20 cellular contexts compared by ENCODE assay signal in the genomic region with DNA sequence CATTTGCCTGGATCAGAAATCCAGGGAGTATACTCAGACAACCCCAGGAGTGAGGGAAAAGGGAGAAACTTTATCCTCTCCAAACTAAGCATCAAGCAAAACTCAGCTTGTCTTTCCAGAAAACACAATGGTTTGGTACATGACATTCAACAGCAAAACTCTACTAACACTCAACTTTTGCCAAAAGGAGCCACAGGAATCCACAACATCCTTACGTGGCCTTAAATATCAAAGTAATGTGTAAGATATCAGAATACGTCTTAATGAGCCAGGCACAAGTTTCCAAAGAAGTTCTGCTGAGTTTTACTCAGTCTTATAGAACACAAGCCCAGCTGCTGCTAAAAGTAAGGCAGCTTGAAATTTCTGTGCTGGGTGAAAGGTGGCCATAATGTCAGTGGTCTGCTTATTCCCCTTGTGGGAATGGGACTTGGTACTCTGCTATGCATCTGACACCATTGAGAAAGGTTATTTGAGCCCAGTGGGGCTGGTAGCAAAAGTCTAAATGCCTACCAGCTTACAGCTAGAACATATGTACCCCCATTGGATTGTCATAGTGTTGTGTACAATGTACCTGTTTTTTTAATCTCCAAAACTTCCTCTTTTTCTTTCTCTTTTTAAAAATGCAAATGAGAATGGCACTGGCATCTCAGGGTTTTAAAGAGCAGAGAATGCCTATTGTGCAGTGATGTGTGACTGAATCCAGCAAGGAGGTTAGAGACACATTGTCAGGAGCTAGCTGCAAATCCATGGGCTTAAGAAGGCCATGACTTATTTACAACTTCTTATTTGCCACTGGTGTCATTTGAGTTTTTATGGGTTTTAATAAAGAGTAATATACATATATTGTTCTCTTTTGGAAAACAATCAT.
DNase-seq lines count a peak whose midpoint lies in the region; ATAC-seq, FAIRE-seq and TF ChIP-seq lines count a peak whose summit lies in the region.
"Had no signal": no experiment of that assay in that cellular context is flagged by ENCODE, and none has a peak within 500 bp of the region (broad histone marks: within the 10 kb centered on the region; RNA-seq: fewer than 3 reads in every experiment).

No MANE protein-coding gene starts in this region.

- H3K4me3 Mint-ChIP-seq in nephron, result no peak overlapping the region

- no peak overlapping the region for H3K4me2 ChIP-seq in HepG2 (ENCODE audit: low read depth, low read length)
- H3K4me2 ChIP-seq: PC-9 had no signal

- TF ChIP-seq CTCF in AG10803 (conservative IDR thresholded peaks at IDR 0.05; ENCODE audit: low read length), result no peak
- no peak for TF ChIP-seq CTCF in fibroblast of villous mesenchyme (IDR thresholded peaks at IDR 0.05; ENCODE audit: insufficient read depth, low read depth, low read length)
- TF ChIP-seq CTCF in nephron (IDR thresholded peaks at IDR 0.05; ENCODE audit: unreplicated experiment in 3 of 3), result no peak
- no peak for TF ChIP-seq CTCF in adrenal gland (IDR thresholded peaks at IDR 0.05)
- TF ChIP-seq CTCF in HepG2 (CRISPR knock-in tag; IDR thresholded peaks at IDR 0.05), result no peak

- in situ Hi-C loops in HepG2 (cut with HindIII; ENCODE audit: extremely low pct_ligation_motif_present, low pct_unique_long_range_greater_than_20kb), result no loop called here

- H3K27me3 ChIP-seq in adrenal gland (no peaks in the 10 kb centered on the region), HepG2 (ENCODE audit: control insufficient read depth in 1 of 2, insufficient read depth in 2 of 2, low read length in 2 of 2) (no peaks in the 10 kb centered on the region)

- no peaks in the 10 kb centered on the region for H3K4me1 Mint-ChIP-seq in nephron

- no peaks in the 10 kb centered on the region for H3K36me3 Mint-ChIP-seq in nephron (ENCODE audit: low read depth)

- BruUV-seq in HepG2 (replicated peaks; lab: Mats Ljungman, UMichigan), result no TSS peak

- CTCF ChIA-PET in HepG2 (lab: Yijun Ruan, JAX; ENCODE audit: low intra/inter-chr PET ratio, low total read pairs), result no interaction called here

- H3K9me3 ChIP-seq in adrenal gland (replicated peaks in 1 of 3), result no peaks in the 10 kb centered on the region
- no peaks in the 10 kb centered on the region for H3K9me3 ChIP-seq in HepG2 (ENCODE audit: low read length)
- H3K9me3 ChIP-seq: HAP-1, SJSA1 had no signal

- H3K9me3 Mint-ChIP-seq in nephron, result no peaks in the 10 kb centered on the region

- peaks cover 8% of the 10 kb centered on the region for H3K27me3 Mint-ChIP-seq in nephron (ENCODE audit: low read depth)

- TF ChIP-seq POLR2A in adrenal gland (IDR thresholded peaks at IDR 0.05), result no peak
- TF ChIP-seq POLR2A in HepG2 (IDR thresholded peaks at IDR 0.05; ENCODE audit: insufficient read depth in 1 of 2, low read depth in 2 of 2, low read length in 2 of 2), result no peak

- FAIRE-seq in RCC 7860 (lab: Jason Lieb, UNC), result peak; percentile 42
- no peak for FAIRE-seq in HepG2 (lab: Jason Lieb, UNC)
- FAIRE-seq: A204.1 had no signal

- TF ChIP-seq EP300 in HepG2 (IDR thresholded peaks at IDR 0.05; ENCODE audit: low read depth in 2 of 2, low read length in 2 of 2) (no peak), HepG2 (CRISPR knock-in tag; IDR thresholded peaks at IDR 0.05; ENCODE audit: borderline replicate concordance) (no peak)

- no peak for TF ChIP-seq RAD21 in HepG2 (CRISPR knock-in tag; IDR thresholded peaks at IDR 0.05)

- H3K27ac Mint-ChIP-seq in nephron, result peak overlapping the region in 2 of 3 experiments; percentile 34 to 70

- no peak overlapping the region for H3K9ac ChIP-seq in HepG2 (ENCODE audit: insufficient read depth, low read depth, low read length)

- H3K36me3 ChIP-seq in adrenal gland (replicated peaks in 1 of 2) (no peaks in the 10 kb centered on the region), HepG2 (replicated peaks in 1 of 2; ENCODE audit: control insufficient read depth in 1 of 2, insufficient read depth in 2 of 2, low read length in 2 of 2) (no peaks in the 10 kb centered on the region)
- H3K36me3 ChIP-seq: HAP-1, SJSA1 had no signal

- peak; percentile 22 for DNase-seq in AG10803 (ENCODE audit: low read depth)
- no peak for DNase-seq in RCC 7860 (ENCODE audit: low spot score)
- DNase-seq in fibroblast of villous mesenchyme (ENCODE audit: low read depth), result peak; percentile 70
- no peak for DNase-seq in adrenal gland
- DNase-seq in HepG2 (ENCODE audit: low spot score), result no peak
- DNase-seq: C1 segment of cervical spinal cord, DMS 273 treated with DMSO at 0.1 percent for 48 hours, GF-D8, KBM-7, NCI-H1436, NCI-H2029, NCI-H510A, NCI-H774, PC-9 had no signal

- H3K27ac ChIP-seq in adrenal gland (no peak overlapping the region), HepG2 (ENCODE audit: extremely low read length, insufficient read depth, low read length) (no peak overlapping the region)
- H3K27ac ChIP-seq: PC-9, SJSA1 had no signal

- ATAC-seq in HG02759 (IDR thresholded peaks at IDR 0.05; ENCODE audit: unreplicated experiment), result no peak
- ATAC-seq in HG02763 (IDR thresholded peaks at IDR 0.05; ENCODE audit: unreplicated experiment), result no peak
- ATAC-seq in HepG2, result no peak

- intact Hi-C loops in adrenal gland (cut with DNase I) (no loop called here), HepG2 (cut with micrococcal nuclease; ENCODE audit: unreplicated experiment) (no loop called here)

- no peaks in the 10 kb centered on the region for H4K20me1 ChIP-seq in HepG2 (ENCODE audit: insufficient read depth, low read length)

- WGBS in adrenal gland, 4 donors, result 77 to 86% (median 82%) methylated on average over 2 of the region's 2 CpGs
- 5% methylated on average over 2 of the region's 2 CpGs for WGBS in HepG2 (ENCODE audit: low lambda C conversion rate)

- no peak overlapping the region for H2AFZ ChIP-seq in HepG2 (ENCODE audit: low read length)
- H2AFZ ChIP-seq: PC-9 had no signal

- H3K79me2 ChIP-seq in HepG2 (ENCODE audit: insufficient read depth, low read length), result no peaks in the 10 kb centered on the region

- no peak overlapping the region for H3K4me3 ChIP-seq in AG10803 (ENCODE audit: low read length)
- H3K4me3 ChIP-seq in fibroblast of villous mesenchyme (ENCODE audit: low read depth, low read length), result no peak overlapping the region
- no peak overlapping the region for H3K4me3 ChIP-seq in adrenal gland
- H3K4me3 ChIP-seq in HepG2 (replicated peaks in 1 of 3; ENCODE audit: insufficient read depth in 1 of 3, low read depth in 2 of 3, low read length in 3 of 3), result no peak overlapping the region
- H3K4me3 ChIP-seq: HAP-1, PC-9, SJSA1 had no signal

- POLR2A ChIA-PET in HepG2 (lab: Yijun Ruan, JAX), result no interaction called here

- no peaks in the 10 kb centered on the region for H3K4me1 ChIP-seq in adrenal gland (replicated peaks in 1 of 2)
- H3K4me1 ChIP-seq in HepG2 (ENCODE audit: insufficient read depth, low read length), result no peaks in the 10 kb centered on the region
- H3K4me1 ChIP-seq: HAP-1, SJSA1 had no signal

TF ChIP-seq in HepG2, 621 proteins besides CTCF, POLR2A, EP300 and RAD21 (continues in another document):
- TF ChIP-seq NFE2L1 (CRISPR knock-in tag; IDR thresholded peaks at IDR 0.05; ENCODE audit: borderline replicate concordance), result no peak
- TF ChIP-seq, protein P1, sequence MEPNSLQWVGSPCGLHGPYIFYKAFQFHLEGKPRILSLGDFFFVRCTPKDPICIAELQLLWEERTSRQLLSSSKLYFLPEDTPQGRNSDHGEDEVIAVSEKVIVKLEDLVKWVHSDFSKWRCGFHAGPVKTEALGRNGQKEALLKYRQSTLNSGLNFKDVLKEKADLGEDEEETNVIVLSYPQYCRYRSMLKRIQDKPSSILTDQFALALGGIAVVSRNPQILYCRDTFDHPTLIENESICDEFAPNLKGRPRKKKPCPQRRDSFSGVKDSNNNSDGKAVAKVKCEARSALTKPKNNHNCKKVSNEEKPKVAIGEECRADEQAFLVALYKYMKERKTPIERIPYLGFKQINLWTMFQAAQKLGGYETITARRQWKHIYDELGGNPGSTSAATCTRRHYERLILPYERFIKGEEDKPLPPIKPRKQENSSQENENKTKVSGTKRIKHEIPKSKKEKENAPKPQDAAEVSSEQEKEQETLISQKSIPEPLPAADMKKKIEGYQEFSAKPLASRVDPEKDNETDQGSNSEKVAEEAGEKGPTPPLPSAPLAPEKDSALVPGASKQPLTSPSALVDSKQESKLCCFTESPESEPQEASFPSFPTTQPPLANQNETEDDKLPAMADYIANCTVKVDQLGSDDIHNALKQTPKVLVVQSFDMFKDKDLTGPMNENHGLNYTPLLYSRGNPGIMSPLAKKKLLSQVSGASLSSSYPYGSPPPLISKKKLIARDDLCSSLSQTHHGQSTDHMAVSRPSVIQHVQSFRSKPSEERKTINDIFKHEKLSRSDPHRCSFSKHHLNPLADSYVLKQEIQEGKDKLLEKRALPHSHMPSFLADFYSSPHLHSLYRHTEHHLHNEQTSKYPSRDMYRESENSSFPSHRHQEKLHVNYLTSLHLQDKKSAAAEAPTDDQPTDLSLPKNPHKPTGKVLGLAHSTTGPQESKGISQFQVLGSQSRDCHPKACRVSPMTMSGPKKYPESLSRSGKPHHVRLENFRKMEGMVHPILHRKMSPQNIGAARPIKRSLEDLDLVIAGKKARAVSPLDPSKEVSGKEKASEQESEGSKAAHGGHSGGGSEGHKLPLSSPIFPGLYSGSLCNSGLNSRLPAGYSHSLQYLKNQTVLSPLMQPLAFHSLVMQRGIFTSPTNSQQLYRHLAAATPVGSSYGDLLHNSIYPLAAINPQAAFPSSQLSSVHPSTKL (CRISPR knock-in tag; IDR thresholded peaks at IDR 0.05), result no peak
- TF ChIP-seq, protein P2, sequence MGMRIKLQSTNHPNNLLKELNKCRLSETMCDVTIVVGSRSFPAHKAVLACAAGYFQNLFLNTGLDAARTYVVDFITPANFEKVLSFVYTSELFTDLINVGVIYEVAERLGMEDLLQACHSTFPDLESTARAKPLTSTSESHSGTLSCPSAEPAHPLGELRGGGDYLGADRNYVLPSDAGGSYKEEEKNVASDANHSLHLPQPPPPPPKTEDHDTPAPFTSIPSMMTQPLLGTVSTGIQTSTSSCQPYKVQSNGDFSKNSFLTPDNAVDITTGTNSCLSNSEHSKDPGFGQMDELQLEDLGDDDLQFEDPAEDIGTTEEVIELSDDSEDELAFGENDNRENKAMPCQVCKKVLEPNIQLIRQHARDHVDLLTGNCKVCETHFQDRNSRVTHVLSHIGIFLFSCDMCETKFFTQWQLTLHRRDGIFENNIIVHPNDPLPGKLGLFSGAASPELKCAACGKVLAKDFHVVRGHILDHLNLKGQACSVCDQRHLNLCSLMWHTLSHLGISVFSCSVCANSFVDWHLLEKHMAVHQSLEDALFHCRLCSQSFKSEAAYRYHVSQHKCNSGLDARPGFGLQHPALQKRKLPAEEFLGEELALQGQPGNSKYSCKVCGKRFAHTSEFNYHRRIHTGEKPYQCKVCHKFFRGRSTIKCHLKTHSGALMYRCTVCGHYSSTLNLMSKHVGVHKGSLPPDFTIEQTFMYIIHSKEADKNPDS (CRISPR knock-in tag; IDR thresholded peaks at IDR 0.05), result no peak
- TF ChIP-seq SOX5 (CRISPR knock-in tag; IDR thresholded peaks at IDR 0.05; ENCODE audit: borderline replicate concordance), result no peak
- TF ChIP-seq, protein P3, sequence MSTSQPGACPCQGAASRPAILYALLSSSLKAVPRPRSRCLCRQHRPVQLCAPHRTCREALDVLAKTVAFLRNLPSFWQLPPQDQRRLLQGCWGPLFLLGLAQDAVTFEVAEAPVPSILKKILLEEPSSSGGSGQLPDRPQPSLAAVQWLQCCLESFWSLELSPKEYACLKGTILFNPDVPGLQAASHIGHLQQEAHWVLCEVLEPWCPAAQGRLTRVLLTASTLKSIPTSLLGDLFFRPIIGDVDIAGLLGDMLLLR (CRISPR knock-in tag; IDR thresholded peaks at IDR 0.05), result no peak

Comparison
In these comparisons a context has a peak if more than half of its experiments do, and no peak if none do; other contexts are left out.
1. DNase-seq: peak in AG10803 (single experiment) and fibroblast of villous mesenchyme (single experiment); none in RCC 7860 (single experiment), adrenal gland (0 of 7) and HepG2 (single experiment).